In the genomic region with DNA sequence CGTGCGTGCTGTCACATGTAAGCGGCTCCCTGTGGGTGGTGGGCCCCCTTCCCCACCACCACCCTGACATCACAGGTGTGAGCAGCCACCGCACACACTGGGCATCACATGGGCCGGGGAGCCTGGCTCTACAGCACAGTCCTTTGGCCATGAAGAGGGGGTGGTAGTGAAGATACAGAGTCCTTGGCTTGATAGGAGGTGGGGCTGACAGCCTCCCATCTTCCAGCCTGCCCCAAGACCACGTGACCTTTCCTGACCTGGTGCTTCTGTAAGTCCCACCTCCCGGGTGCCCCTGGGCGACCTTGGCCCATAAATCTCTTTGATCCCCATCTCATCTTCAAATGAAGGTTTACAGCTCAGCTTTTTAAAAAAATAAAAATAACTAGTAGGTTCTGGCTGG, we compare ENCODE assay signal across 21 cellular contexts. TPM values are rescaled to one million over a fixed set of nuclear protein-coding genes. Genes with fewer than 3 reads are reported as not detected.
DNase-seq lines count a peak whose midpoint lies in the region; ATAC-seq, FAIRE-seq and TF ChIP-seq lines count a peak whose summit lies in the region.
"Had no signal": no experiment of that assay in that cellular context is flagged by ENCODE, and none has a peak within 500 bp of the region (broad histone marks: within the 10 kb centered on the region; RNA-seq: fewer than 3 reads in every experiment).

No MANE protein-coding gene starts in this region.

- H3K27ac ChIP-seq in WERI-Rb-1 (no peak overlapping the region), substantia nigra (ENCODE audit: low read depth, low read length, poor library complexity, severe bottlenecking) (peak overlapping the region; percentile 91)
- H3K27ac ChIP-seq: SJSA1 had no signal

- H3K36me3 ChIP-seq in WERI-Rb-1: peaks cover 7% of the 10 kb centered on the region; the same call in 1 of the 2 replicates

- DNase-seq in GM12891 (ENCODE audit: insufficient read length, low spot score) (no peak), WERI-Rb-1 (peak; percentile 49), substantia nigra (lab: John Stamatoyannopoulos, UW) (no peak), T1000 (lab: John Stamatoyannopoulos, UW) (no peak), SKM-1 (lab: John Stamatoyannopoulos, UW; ENCODE audit: unreplicated experiment) (no peak), kidney glomerular epithelial cell (lab: John Stamatoyannopoulos, UW) (no peak)
- DNase-seq: Caco-2; CD4-positive, alpha-beta memory T cell; GOT3; Karpas-422; NCI-H1694; NCI-H2081 treated with DMSO at 0.1 percent for 48 hours; NCI-H446; NCI-H526; OCI-M1 had no signal

- no peak for TF ChIP-seq CTCF in WERI-Rb-1 (IDR thresholded peaks at IDR 0.05; ENCODE audit: low read depth, low read length)

- FAIRE-seq in GM12891 (lab: Jason Lieb, UNC): peak; percentile 65
- FAIRE-seq: HTR-8/SVneo, RCC 7860 had no signal

- no peaks in the 10 kb centered on the region for H3K27me3 ChIP-seq in WERI-Rb-1 (ENCODE audit: insufficient read depth, low read depth, severe bottlenecking)
- H3K27me3 ChIP-seq: SJSA1 had no signal

- no peak overlapping the region for H3K4me3 ChIP-seq in WERI-Rb-1 (ENCODE audit: low read depth, low read length)
- H3K4me3 ChIP-seq: SJSA1 had no signal

- peak; percentile 7 for ATAC-seq in esophagus mucosa
- ATAC-seq: HCT116 had no signal

- no peak for TF ChIP-seq POLR2A in GM12891 (IDR thresholded peaks at IDR 0.05; ENCODE audit: low read depth, low read length)

- no peaks in the 10 kb centered on the region for H3K9me3 ChIP-seq in WERI-Rb-1 (ENCODE audit: severe bottlenecking)
- H3K9me3 ChIP-seq: Caco-2 had no signal

TF ChIP-seq in GM12891, 5 proteins besides CTCF, POLR2A, EP300 and RAD21:
- TF ChIP-seq POLR2AphosphoS5 (IDR thresholded peaks at IDR 0.05; ENCODE audit: low read depth, low read length) (no peak), TAF1 (IDR thresholded peaks at IDR 0.05; ENCODE audit: low read depth, low read length) (no peak), POU2F2 (IDR thresholded peaks at IDR 0.05; ENCODE audit: low read depth, low read length) (no peak), PAX5 (IDR thresholded peaks at IDR 0.05; ENCODE audit: insufficient read depth, low read length, severe bottlenecking) (no peak), SPI1 (IDR thresholded peaks at IDR 0.05; ENCODE audit: low read depth, low read length) (no peak)

RNA-seq across cellular contexts. Expression of gene MGAT3, which starts 21.2 kb away (rescaled TPM):
- polyA plus RNA-seq in GM12891 (2012; ENCODE audit: low read depth, missing spikeins): 16.9 TPM
- total RNA-seq in esophagus mucosa: 0.44 TPM
- total RNA-seq: M059J had no signal
- polyA plus RNA-seq: CD4-positive, alpha-beta memory T cell had no signal

RNA-seq across cellular contexts. Expression of gene TAB1, which starts 36.0 kb away (rescaled TPM):
- 8.7 TPM for polyA plus RNA-seq in GM12891 (2012; ENCODE audit: low read depth, missing spikeins)
- total RNA-seq in esophagus mucosa: 10.9 TPM
